1 cellular context compared by ENCODE assay signal in genomic region chr7:66142334-66142733, GRCh38.
TF ChIP-seq lines count a peak whose summit lies in the region.

No MANE protein-coding gene starts in this region.

TF ChIP-seq in IMR-90, 13 proteins besides CTCF, POLR2A, EP300 and RAD21:
- TF ChIP-seq CHD1 (IDR thresholded peaks at IDR 0.05; ENCODE audit: low read depth, low read length): no peak
- TF ChIP-seq RCOR1 (IDR thresholded peaks at IDR 0.05; ENCODE audit: insufficient replicate concordance, low read length): no peak
- no peak for TF ChIP-seq NFE2L2 (IDR thresholded peaks at IDR 0.05; ENCODE audit: low read depth, low read length)
- TF ChIP-seq SMC3 (IDR thresholded peaks at IDR 0.05; ENCODE audit: low read depth, low read length): no peak
- no peak for TF ChIP-seq BHLHE40 (IDR thresholded peaks at IDR 0.05; ENCODE audit: low read depth, low read length)
- TF ChIP-seq RFX5 (IDR thresholded peaks at IDR 0.05; ENCODE audit: low read depth, low read length): no peak
